9 cellular contexts compared by ENCODE assay signal in genomic region chr2:37851828-37852584, GRCh38.
A peak's percentile ranks its signal among the peaks of the same experiment; 100 is the strongest.
DNase-seq lines count a peak whose midpoint lies in the region; ATAC-seq and TF ChIP-seq lines count a peak whose summit lies in the region.
"Had no signal": no experiment of that assay in that cellular context is flagged by ENCODE, and none has a peak within 500 bp of the region (broad histone marks: within the 10 kb centered on the region; RNA-seq: fewer than 3 reads in every experiment).

No MANE protein-coding gene starts in this region.

- ATAC-seq in GM18519 (IDR thresholded peaks at IDR 0.05; ENCODE audit: low FRiP score, unreplicated experiment), result peak; percentile 52
- ATAC-seq in GM21576 (IDR thresholded peaks at IDR 0.05; ENCODE audit: unreplicated experiment), result peak; percentile 74
- ATAC-seq in IMR-90 (ENCODE audit: low read depth), result no peak
- no peak for ATAC-seq in natural killer cell treated with Interleukin-12 subunit alpha and Interleukin-12 subunit beta and Interleukin-15 and Interleukin-18, amount 100 ng/mL, for 72 hours

- no peaks in the 10 kb centered on the region for H3K27me3 Mint-ChIP-seq in natural killer cell treated with Interleukin-12 subunit alpha and Interleukin-12 subunit beta and Interleukin-15 and Interleukin-18, amount 100 ng/mL, for 72 hours

- H3K27me3 ChIP-seq in IMR-90 (ENCODE audit: control insufficient read depth, insufficient read depth, low read length), result no peaks in the 10 kb centered on the region
- peaks cover 0 to 3% (median 0%) of the 10 kb centered on the region in 45 donors for H3K27me3 ChIP-seq in dorsolateral prefrontal cortex
- no peaks in the 10 kb centered on the region for H3K27me3 ChIP-seq in BE2C

- no peaks in the 10 kb centered on the region for H4K20me1 ChIP-seq in IMR-90 (ENCODE audit: insufficient read depth, low read length)

- no peaks in the 10 kb centered on the region for H3K36me3 Mint-ChIP-seq in natural killer cell treated with Interleukin-12 subunit alpha and Interleukin-12 subunit beta and Interleukin-15 and Interleukin-18, amount 100 ng/mL, for 72 hours

- H3K9me3 ChIP-seq in IMR-90 (ENCODE audit: control insufficient read depth, insufficient read depth, low read length), result no peaks in the 10 kb centered on the region
- no peaks in the 10 kb centered on the region for H3K9me3 ChIP-seq in BE2C

- peak overlapping the region; percentile 2; the same call in 1 of the 2 replicates for H2BK120ac ChIP-seq in IMR-90 (ENCODE audit: low read depth, low read length)

- dilution Hi-C loops in IMR-90 (cut with HindIII; ENCODE audit: low sequenced_read_pairs, unreplicated experiment), result no loop called here

- CTCF ChIA-PET in IMR-90 (lab: Yijun Ruan, JAX), result no interaction called here

- no peak overlapping the region for H2BK15ac ChIP-seq in IMR-90 (ENCODE audit: low read depth, low read length)

- no peaks in the 10 kb centered on the region for H3K79me1 ChIP-seq in IMR-90 (ENCODE audit: low read depth in 1 of 2, low read length in 2 of 2)

- WGBS in IMR-90 (ENCODE audit: extremely low coverage in 2 of 2, insufficient read length in 1 of 2), 2 experiments, result 20% methylated on average over 1 of the region's 3 CpGs; no CpG with 5 or more reads in 1 of the 2 experiments

- no peak overlapping the region for H4K91ac ChIP-seq in IMR-90 (ENCODE audit: insufficient read depth, low read depth, low read length)

- H4K8ac ChIP-seq in IMR-90 (ENCODE audit: low read depth in 2 of 2, low read length in 2 of 2), result no peak overlapping the region; a peak in 1 of 4 replicates

- H3K23ac ChIP-seq in IMR-90 (ENCODE audit: low read depth, low read length), result no peak overlapping the region

- H2AK5ac ChIP-seq in IMR-90 (ENCODE audit: low read depth, low read length), result no peak overlapping the region

- H3K27ac Mint-ChIP-seq in natural killer cell treated with Interleukin-12 subunit alpha and Interleukin-12 subunit beta and Interleukin-15 and Interleukin-18, amount 100 ng/mL, for 72 hours, result peak overlapping the region; percentile 66 to 84

- in situ Hi-C loops in IMR-90 (cut with MboI; ENCODE audit: low sequenced_read_pairs), result no loop called here

- H4K5ac ChIP-seq in IMR-90 (ENCODE audit: low read depth, low read length), result no peak overlapping the region

- intact Hi-C loops in IMR-90 (cut with micrococcal nuclease), result no loop called here
- intact Hi-C loops in dorsolateral prefrontal cortex (cut with DNase I), result no loop called here

- TF ChIP-seq POLR2A in IMR-90 (IDR thresholded peaks at IDR 0.05; ENCODE audit: low read depth, low read length), result no peak

- no peak for TF ChIP-seq CTCF in IMR-90 (conservative IDR thresholded peaks at IDR 0.05; ENCODE audit: low read depth, low read length)
- TF ChIP-seq CTCF in dorsolateral prefrontal cortex (IDR thresholded peaks at IDR 0.05 in 54 of 56, conservative IDR thresholded peaks at IDR 0.05 in 2 of 56; ENCODE audit: low read depth in 1 of 56, partially characterized antibody in 56 of 56), result no peak
- TF ChIP-seq CTCF in BE2C (IDR thresholded peaks at IDR 0.05; ENCODE audit: low read depth, low read length), result no peak

- H3K9me1 ChIP-seq in IMR-90 (ENCODE audit: insufficient read depth, low read length), result peaks cover 11% of the 10 kb centered on the region

- peak overlapping the region; percentile 25; the same call in 1 of the 2 replicates for H2BK20ac ChIP-seq in IMR-90 (ENCODE audit: low read depth, low read length)

- no peak overlapping the region for H3K4me3 ChIP-seq in IMR-90 (ENCODE audit: insufficient read depth, low read depth, low read length)
- H3K4me3 ChIP-seq in dorsolateral prefrontal cortex, result no peak overlapping the region
- no peak overlapping the region for H3K4me3 ChIP-seq in BE2C (ENCODE audit: low read depth, low read length)

- H2AFZ ChIP-seq in IMR-90 (replicated peaks; ENCODE audit: low read length, poor library complexity), result no peak overlapping the region

- H3K4me1 ChIP-seq in IMR-90 (ENCODE audit: control insufficient read depth, insufficient read depth, low read length) (peaks cover 14% of the 10 kb centered on the region), BE2C (peaks cover 33% of the 10 kb centered on the region)

- no peak overlapping the region for H3K4me2 ChIP-seq in IMR-90 (ENCODE audit: low read depth, low read length)

- H2BK5ac ChIP-seq in IMR-90 (ENCODE audit: low read depth, low read length, poor library complexity, severe bottlenecking), result no peak overlapping the region

- H3K18ac ChIP-seq in IMR-90 (ENCODE audit: low read depth, low read length), result no peak overlapping the region

- H3K56ac ChIP-seq in IMR-90 (ENCODE audit: extremely low read depth, insufficient read depth, low read length), result no peak overlapping the region

- POLR2A ChIA-PET in IMR-90 (lab: Charles Lee; ENCODE audit: unreplicated experiment), result no interaction called here

- no peak overlapping the region for H3K27ac ChIP-seq in IMR-90 (ENCODE audit: insufficient read depth, low read length)
- H3K27ac ChIP-seq in dorsolateral prefrontal cortex, result no peak overlapping the region

- H2AK9ac ChIP-seq in IMR-90 (replicated peaks; ENCODE audit: low read depth, low read length, poor library complexity), result no peak overlapping the region

- H3K4me3 Mint-ChIP-seq in natural killer cell treated with Interleukin-12 subunit alpha and Interleukin-12 subunit beta and Interleukin-15 and Interleukin-18, amount 100 ng/mL, for 72 hours, result peak overlapping the region; percentile 41

- no peak for DNase-seq in IMR-90
- no peak for DNase-seq in natural killer cell treated with Interleukin-12 subunit alpha and Interleukin-12 subunit beta and Interleukin-15 and Interleukin-18, amount 100 ng/mL, for 72 hours (ENCODE audit: low spot score)
- DNase-seq in NCI-H2081 (lab: John Stamatoyannopoulos, UW), result no peak
- DNase-seq in dorsolateral prefrontal cortex, result no peak
- DNase-seq in KG1 (lab: John Stamatoyannopoulos, UW), result no peak
- DNase-seq in BE2C, result no peak
- DNase-seq: NCI-H82 had no signal

- H3K9ac ChIP-seq in IMR-90 (ENCODE audit: low read depth, low read length), result no peak overlapping the region

- H3K14ac ChIP-seq in IMR-90 (replicated peaks; ENCODE audit: low read depth, low read length), result no peak overlapping the region

- no peak for TF ChIP-seq RAD21 in IMR-90 (IDR thresholded peaks at IDR 0.05; ENCODE audit: low read length)

- no TSS peak for BruUV-seq in IMR-90 (replicated peaks; lab: Mats Ljungman, UMichigan)

- H3K4me1 Mint-ChIP-seq in natural killer cell treated with Interleukin-12 subunit alpha and Interleukin-12 subunit beta and Interleukin-15 and Interleukin-18, amount 100 ng/mL, for 72 hours (ENCODE audit: low read depth in 2 of 2), result peaks cover 24% of the 10 kb centered on the region in 2 donors

- no peaks in the 10 kb centered on the region for H3K36me3 ChIP-seq in IMR-90 (ENCODE audit: control insufficient read depth, insufficient read depth, low read length)
- H3K36me3 ChIP-seq in BE2C, result no peaks in the 10 kb centered on the region

- 0 out of 2 replicates have a peak overlapping the region, but pooled peaks have one; percentile 31 for H3K4ac ChIP-seq in IMR-90 (ENCODE audit: low read depth, low read length)

- no peaks in the 10 kb centered on the region for H3K9me3 Mint-ChIP-seq in natural killer cell treated with Interleukin-12 subunit alpha and Interleukin-12 subunit beta and Interleukin-15 and Interleukin-18, amount 100 ng/mL, for 72 hours

TF ChIP-seq in IMR-90, 13 proteins besides CTCF, POLR2A, EP300 and RAD21:
- no peak for TF ChIP-seq SMC3 (IDR thresholded peaks at IDR 0.05; ENCODE audit: low read depth, low read length)
- no peak for TF ChIP-seq RCOR1 (IDR thresholded peaks at IDR 0.05; ENCODE audit: insufficient replicate concordance, low read length)

Comparison
In these comparisons a context has a peak if more than half of its experiments do, and no peak if none do; other contexts are left out.
1. ATAC-seq: peak in GM18519 (single experiment) and GM21576 (single experiment); none in IMR-90 (single experiment) and natural killer cell treated with Interleukin-12 subunit alpha and Interleukin-12 subunit beta and Interleukin-15 and Interleukin-18, amount 100 ng/mL, for 72 hours (0 of 2).